In the genomic region with DNA sequence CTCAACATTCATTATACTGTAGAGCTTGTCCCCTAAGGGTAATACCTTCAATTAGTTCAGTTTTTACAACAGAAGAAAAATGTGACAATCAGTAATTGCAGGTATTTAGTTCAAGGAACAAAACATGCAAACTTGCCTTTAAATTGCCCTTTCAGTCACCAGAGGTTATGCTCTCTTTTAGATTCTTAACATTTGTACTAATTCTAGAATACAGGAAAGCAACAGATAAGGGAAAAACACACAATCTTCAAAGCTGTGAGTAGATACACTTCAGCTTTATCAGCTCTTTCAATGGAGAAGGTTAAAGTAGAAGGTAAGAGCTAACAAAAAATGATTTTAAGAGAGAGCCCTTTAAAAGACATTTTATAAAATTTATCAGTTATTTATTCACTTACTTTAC, we compare ENCODE assay signal across 15 cellular contexts.
A peak's percentile ranks its signal among the peaks of the same experiment; 100 is the strongest.
DNase-seq lines count a peak whose midpoint lies in the region; ATAC-seq and TF ChIP-seq lines count a peak whose summit lies in the region.
"Had no signal": no experiment of that assay in that cellular context is flagged by ENCODE, and none has a peak within 500 bp of the region (broad histone marks: within the 10 kb centered on the region; RNA-seq: fewer than 3 reads in every experiment).

No MANE protein-coding gene starts in this region.

- no peaks in the 10 kb centered on the region for H3K36me3 ChIP-seq in cardiac muscle cell
- H3K36me3 ChIP-seq: HAP-1 had no signal

- DNase-seq in cardiac muscle cell (ENCODE audit: low read depth in 1 of 2, low spot score in 1 of 2), result no peak
- DNase-seq in right cardiac atrium, result no peak
- DNase-seq in OCI-M1 (lab: John Stamatoyannopoulos, UW), result peak; percentile 39
- peak; percentile 10 to 29 for DNase-seq in erythroblast (lab: John Stamatoyannopoulos, UW)
- DNase-seq in effector CD8-positive, alpha-beta T cell (lab: John Stamatoyannopoulos, UW), result no peak
- no peak for DNase-seq in kidney tubule cell (ENCODE audit: low spot score)
- DNase-seq in NCI-H1694 treated with DMSO at 0.1 percent for 48 hours (lab: John Stamatoyannopoulos, UW), result no peak
- DNase-seq: BE2C; CD4-positive, alpha-beta memory T cell; DMS153; DMS79 treated with DMSO at 0.1 percent for 48 hours; EL had no signal

- H3K27me3 ChIP-seq in cardiac muscle cell (no peaks in the 10 kb centered on the region), right cardiac atrium (ENCODE audit: control insufficient read depth, insufficient read depth) (no peaks in the 10 kb centered on the region)
- H3K27me3 ChIP-seq: BE2C had no signal

- H3K27ac ChIP-seq in cardiac muscle cell (peak overlapping the region; percentile 81), right cardiac atrium (ENCODE audit: low read length) (no peak overlapping the region)
- H3K27ac ChIP-seq: A549, C4-2B had no signal

- no peak for ATAC-seq in right cardiac atrium
- ATAC-seq: A549 had no signal

- no peak for TF ChIP-seq CTCF in cardiac muscle cell (IDR thresholded peaks at IDR 0.05; ENCODE audit: low read depth, low read length)

- peak overlapping the region; percentile 0 for H3K4me3 ChIP-seq in cardiac muscle cell
- H3K4me3 ChIP-seq in right cardiac atrium (ENCODE audit: low read length), result no peak overlapping the region
- H3K4me3 ChIP-seq: A549, HAP-1 had no signal

- H3K4me1 ChIP-seq in cardiac muscle cell (ENCODE audit: low read depth), result peaks cover 35% of the 10 kb centered on the region
- H3K4me1 ChIP-seq in right cardiac atrium (ENCODE audit: control insufficient read depth, insufficient read depth, low read length), result no peaks in the 10 kb centered on the region
- H3K4me1 ChIP-seq: A549 had no signal

- H3K9me3 ChIP-seq in cardiac muscle cell (ENCODE audit: low read depth), result no peaks in the 10 kb centered on the region
- H3K9me3 ChIP-seq in right cardiac atrium (ENCODE audit: control insufficient read depth, low read length), result no peaks in the 10 kb centered on the region
- H3K9me3 ChIP-seq: A549, BE2C, HAP-1 had no signal

- no peak for TF ChIP-seq POLR2A in erythroblast (IDR thresholded peaks at IDR 0.05; ENCODE audit: low read length)

- intact Hi-C loops in right cardiac atrium (cut with DNase I), result no loop called here

Comparison
In these comparisons a context has a peak if more than half of its experiments do, and no peak if none do; other contexts are left out.
1. DNase-seq: peak in OCI-M1 (single experiment) and erythroblast (2 of 2); none in cardiac muscle cell (0 of 2), right cardiac atrium (0 of 3), effector CD8-positive, alpha-beta T cell (single experiment), kidney tubule cell (single experiment) and NCI-H1694 treated with DMSO at 0.1 percent for 48 hours (single experiment).